8 cellular contexts compared by ENCODE assay signal in genomic region chr1:29706936-29707335, GRCh38.
DNase-seq lines count a peak whose midpoint lies in the region; ATAC-seq, FAIRE-seq and TF ChIP-seq lines count a peak whose summit lies in the region.

No MANE protein-coding gene starts in this region.

- TF ChIP-seq CTCF in coronary artery (IDR thresholded peaks at IDR 0.05) (peak; percentile 17), dorsolateral prefrontal cortex (IDR thresholded peaks at IDR 0.05 in 54 of 56, conservative IDR thresholded peaks at IDR 0.05 in 2 of 56; ENCODE audit: low read depth in 1 of 56, partially characterized antibody in 56 of 56) (peak in 7 of 56 donors; percentile 7 to 39 (median 17))

- no peaks in the 10 kb centered on the region for H3K9me3 Mint-ChIP-seq in natural killer cell treated with Interleukin-12 subunit alpha and Interleukin-12 subunit beta and Interleukin-15 and Interleukin-18, amount 100 ng/mL, for 72 hours

- H3K27ac Mint-ChIP-seq in natural killer cell treated with Interleukin-12 subunit alpha and Interleukin-12 subunit beta and Interleukin-15 and Interleukin-18, amount 100 ng/mL, for 72 hours = peak overlapping the region in 1 of 2 donors; percentile 33

- ATAC-seq in natural killer cell treated with Interleukin-12 subunit alpha and Interleukin-12 subunit beta and Interleukin-15 and Interleukin-18, amount 100 ng/mL, for 72 hours = peak; percentile 79 to 88
- no peak for ATAC-seq in GM21576 (IDR thresholded peaks at IDR 0.05; ENCODE audit: unreplicated experiment)

- intact Hi-C loops in dorsolateral prefrontal cortex (cut with DNase I) = no loop called here

- TF ChIP-seq POLR2A in H54 (IDR thresholded peaks at IDR 0.05; ENCODE audit: low read depth, low read length) = no peak

- peaks cover 0 to 23% (median 5%) of the 10 kb centered on the region in 45 donors for H3K27me3 ChIP-seq in dorsolateral prefrontal cortex

- DNase-seq in COLO829 (ENCODE audit: low spot score) (peak; percentile 45), H54 (ENCODE audit: insufficient read length, low spot score) (peak; percentile 30), NCI-H774 (lab: John Stamatoyannopoulos, UW) (peak; percentile 31), coronary artery (ENCODE audit: low spot score) (no peak), dorsolateral prefrontal cortex (no peak), GDM1 (lab: John Stamatoyannopoulos, UW) (no peak)
- DNase-seq in natural killer cell treated with Interleukin-12 subunit alpha and Interleukin-12 subunit beta and Interleukin-15 and Interleukin-18, amount 100 ng/mL, for 72 hours (ENCODE audit: low spot score) = peak; percentile 75

- no peak for FAIRE-seq in H54 (lab: Jason Lieb, UNC)

- H3K27me3 Mint-ChIP-seq in natural killer cell treated with Interleukin-12 subunit alpha and Interleukin-12 subunit beta and Interleukin-15 and Interleukin-18, amount 100 ng/mL, for 72 hours = peaks cover 27 to 29% of the 10 kb centered on the region in 2 donors

- H3K4me3 ChIP-seq in coronary artery (peak overlapping the region; percentile 39), dorsolateral prefrontal cortex (no peak overlapping the region)

- no peak overlapping the region for H3K27ac ChIP-seq in coronary artery
- H3K27ac ChIP-seq in dorsolateral prefrontal cortex = no peak overlapping the region

- no peaks in the 10 kb centered on the region for H3K36me3 Mint-ChIP-seq in natural killer cell treated with Interleukin-12 subunit alpha and Interleukin-12 subunit beta and Interleukin-15 and Interleukin-18, amount 100 ng/mL, for 72 hours

- H3K4me3 Mint-ChIP-seq in natural killer cell treated with Interleukin-12 subunit alpha and Interleukin-12 subunit beta and Interleukin-15 and Interleukin-18, amount 100 ng/mL, for 72 hours = no peak overlapping the region

- H3K4me1 Mint-ChIP-seq in natural killer cell treated with Interleukin-12 subunit alpha and Interleukin-12 subunit beta and Interleukin-15 and Interleukin-18, amount 100 ng/mL, for 72 hours (ENCODE audit: low read depth in 2 of 2) = peaks cover 30 to 36% of the 10 kb centered on the region in 2 donors

Comparison
In these comparisons a context has a peak if more than half of its experiments do, and no peak if none do; other contexts are left out.
1. DNase-seq: peak in COLO829 (single experiment), H54 (single experiment), NCI-H774 (single experiment) and natural killer cell treated with Interleukin-12 subunit alpha and Interleukin-12 subunit beta and Interleukin-15 and Interleukin-18, amount 100 ng/mL, for 72 hours (single experiment); none in coronary artery (single experiment), dorsolateral prefrontal cortex (0 of 10) and GDM1 (single experiment).